ENCODE assay signal across 17 cellular contexts in the genomic region with DNA sequence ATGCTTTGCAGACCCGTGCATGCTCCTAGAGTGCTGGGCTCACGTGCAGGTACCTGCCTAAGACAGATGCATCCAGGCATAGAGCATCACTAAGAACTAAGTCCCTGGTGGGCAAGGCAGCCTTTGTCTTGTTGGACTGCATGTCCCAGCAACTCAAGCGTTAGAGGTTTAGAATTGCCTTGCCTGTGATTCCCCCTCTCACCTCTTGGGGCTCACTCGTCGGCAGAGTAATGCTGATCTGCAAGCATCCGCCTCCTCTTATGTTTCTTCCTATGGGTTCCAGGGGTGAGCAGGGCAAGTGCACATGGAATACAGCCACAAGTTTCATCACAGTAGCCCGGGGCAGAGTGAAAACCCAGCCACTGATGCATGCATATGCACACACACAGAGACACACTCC.
A peak's percentile ranks its signal among the peaks of the same experiment; 100 is the strongest.
DNase-seq lines count a peak whose midpoint lies in the region; ATAC-seq, FAIRE-seq and TF ChIP-seq lines count a peak whose summit lies in the region.
"Had no signal": no experiment of that assay in that cellular context is flagged by ENCODE, and none has a peak within 500 bp of the region (broad histone marks: within the 10 kb centered on the region; RNA-seq: fewer than 3 reads in every experiment).

No MANE protein-coding gene starts in this region.

- H3K4me3 ChIP-seq in bronchial epithelial cell (ENCODE audit: low read depth, low read length) (no peak overlapping the region), mesendoderm (ENCODE audit: low read length) (no peak overlapping the region)
- H3K4me3 ChIP-seq: adrenal gland, heart right ventricle, pancreas, spleen had no signal

- no peaks in the 10 kb centered on the region for H3K79me2 ChIP-seq in mesendoderm (ENCODE audit: control insufficient read depth, insufficient read depth, low read length)

- H3K36me3 ChIP-seq in bronchial epithelial cell (ENCODE audit: control insufficient read depth, insufficient read depth, low read length) (no peaks in the 10 kb centered on the region), mesendoderm (ENCODE audit: control insufficient read depth, insufficient read depth, low read length) (no peaks in the 10 kb centered on the region)
- H3K36me3 ChIP-seq: adrenal gland, heart right ventricle, pancreas, spleen had no signal

- ATAC-seq in HG03103 (IDR thresholded peaks at IDR 0.05; ENCODE audit: low read depth, unreplicated experiment): peak; percentile 51
- no peak for ATAC-seq in HG02884 (IDR thresholded peaks at IDR 0.05; ENCODE audit: unreplicated experiment)
- ATAC-seq: activated CD8-positive, alpha-beta T cell treated with anti-CD3 and anti-CD28 coated beads for 36 hours; heart right ventricle; pancreas; stimulated activated naive CD8-positive, alpha-beta T cell treated with anti-CD3 and anti-CD28 coated beads, Interleukin-15, amount 100 ng/mL, for 72 hours had no signal

- H2BK120ac ChIP-seq in mesendoderm (ENCODE audit: low read depth, low read length): no peak overlapping the region

- H3K4me2 ChIP-seq in mesendoderm (ENCODE audit: low read length): no peak overlapping the region

- WGBS in mesendoderm (ENCODE audit: extremely low coverage, insufficient coverage, low lambda C conversion rate): no CpG with 5 or more reads among the region's 7 CpGs

- H4K5ac ChIP-seq in mesendoderm (ENCODE audit: low read length): no peak overlapping the region

- H3K4me1 ChIP-seq in mesendoderm (ENCODE audit: control insufficient read depth, low read depth, low read length): no peaks in the 10 kb centered on the region
- H3K4me1 ChIP-seq: adrenal gland, heart right ventricle, pancreas, spleen had no signal

- H3K27ac ChIP-seq in mesendoderm (ENCODE audit: low read depth, low read length): no peak overlapping the region
- H3K27ac ChIP-seq: adrenal gland, C4-2B, epithelial cell of prostate, heart right ventricle, pancreas, spleen had no signal

- FAIRE-seq in bronchial epithelial cell (lab: Jason Lieb, UNC): no peak
- FAIRE-seq: GM12892, pancreas had no signal

- no peak overlapping the region for H2BK5ac ChIP-seq in mesendoderm (ENCODE audit: low read length)

- H2AK5ac ChIP-seq in mesendoderm (ENCODE audit: low read length): no peak overlapping the region

- H3K23ac ChIP-seq in mesendoderm (ENCODE audit: low read length): no peak overlapping the region

- no peak overlapping the region for H4K8ac ChIP-seq in mesendoderm (ENCODE audit: low read depth, low read length)

- H3K9ac ChIP-seq in mesendoderm (ENCODE audit: low read length): no peak overlapping the region

- no peak overlapping the region for H3K56ac ChIP-seq in mesendoderm (ENCODE audit: low read length)

- no peak overlapping the region for H3K18ac ChIP-seq in mesendoderm (ENCODE audit: low read length)

- DNase-seq in bronchial epithelial cell (ENCODE audit: low read depth) (peak; percentile 45), mesendoderm (peak; percentile 45), GOT3 (lab: John Stamatoyannopoulos, UW) (no peak), DMS 273 treated with DMSO at 0.1 percent for 48 hours (lab: John Stamatoyannopoulos, UW) (no peak)
- DNase-seq: activated CD8-positive, alpha-beta T cell treated with anti-CD3 and anti-CD28 coated beads for 36 hours; DMS79 treated with DMSO at 0.1 percent for 48 hours; heart right ventricle; pancreas; spleen; stimulated activated naive CD8-positive, alpha-beta T cell treated with anti-CD3 and anti-CD28 coated beads, Interleukin-15, amount 100 ng/mL, for 72 hours had no signal

- no peaks in the 10 kb centered on the region for H3K79me1 ChIP-seq in mesendoderm (ENCODE audit: low read length)

- TF ChIP-seq CTCF in GM12872 (IDR thresholded peaks at IDR 0.05; ENCODE audit: insufficient read depth, low read depth, low read length): peak; percentile 66
- peak; percentile 42 for TF ChIP-seq CTCF in bronchial epithelial cell (IDR thresholded peaks at IDR 0.05; ENCODE audit: insufficient read depth, low read length, severe bottlenecking)

- no peaks in the 10 kb centered on the region for H3K27me3 ChIP-seq in bronchial epithelial cell (ENCODE audit: control insufficient read depth, insufficient read depth, low read length)
- H3K27me3 ChIP-seq in mesendoderm (ENCODE audit: insufficient read depth, low read length, poor library complexity): no peaks in the 10 kb centered on the region
- H3K27me3 ChIP-seq: adrenal gland, heart right ventricle, pancreas, spleen had no signal

- no peak overlapping the region for H3K4ac ChIP-seq in mesendoderm (ENCODE audit: low read depth, low read length)

- H2BK15ac ChIP-seq in mesendoderm (replicated peaks; ENCODE audit: low read depth): no peak overlapping the region

Comparison
In these comparisons a context has a peak if more than half of its experiments do, and no peak if none do; other contexts are left out.
1. DNase-seq: peak in bronchial epithelial cell (single experiment) and mesendoderm (single experiment); none in GOT3 (single experiment) and DMS 273 treated with DMSO at 0.1 percent for 48 hours (single experiment).